In genomic region chr14:95510344-95510743, GRCh38 we compare ENCODE assay signal across 8 cellular contexts. TPM values are rescaled to one million over a fixed set of nuclear protein-coding genes. Genes with fewer than 3 reads are reported as not detected.
A peak's percentile ranks its signal among the peaks of the same experiment; 100 is the strongest.
DNase-seq lines count a peak whose midpoint lies in the region; ATAC-seq and TF ChIP-seq lines count a peak whose summit lies in the region.
"Not testable (repeated sequence)": the region's sequence is repeated elsewhere in the genome, so short reads cannot be mapped to it uniquely, and the experiment has no call there.

No MANE protein-coding gene starts in this region.

- peak overlapping the region; percentile 89 for H3K4me3 ChIP-seq in BLaER1
- not testable (repeated sequence) for H3K4me3 ChIP-seq in CD8-positive, alpha-beta memory T cell (ENCODE audit: low read length); psoas muscle; subcutaneous abdominal adipose tissue (ENCODE audit: low read depth in 1 of 5, low read length in 5 of 5)

- H3K4me3 Mint-ChIP-seq in CD8-positive, alpha-beta memory T cell; T-helper 17 cell; activated CD8-positive, alpha-beta T cell treated with anti-CD3 and anti-CD28 coated beads, Interleukin-2, amount 10 ng/mL, durations not matched to agents 7 days and 5 days; activated naive CD8-positive, alpha-beta T cell treated with anti-CD3 and anti-CD28 coated beads, Interleukin-2, amount 10 ng/mL, durations not matched to agents 7 days and 5 days; effector memory CD8-positive, alpha-beta T cell: not testable (repeated sequence)

- not testable (repeated sequence) for H3K27me3 Mint-ChIP-seq in CD8-positive, alpha-beta memory T cell; T-helper 17 cell; activated CD8-positive, alpha-beta T cell treated with anti-CD3 and anti-CD28 coated beads, Interleukin-2, amount 10 ng/mL, durations not matched to agents 7 days and 5 days (ENCODE audit: low read depth); activated naive CD8-positive, alpha-beta T cell treated with anti-CD3 and anti-CD28 coated beads, Interleukin-2, amount 10 ng/mL, durations not matched to agents 7 days and 5 days; effector memory CD8-positive, alpha-beta T cell

- ATAC-seq in T-helper 17 cell; activated CD8-positive, alpha-beta T cell treated with anti-CD3 and anti-CD28 coated beads, Interleukin-2, amount 10 ng/mL, durations not matched to agents 7 days and 5 days; activated naive CD8-positive, alpha-beta T cell treated with anti-CD3 and anti-CD28 coated beads, Interleukin-2, amount 10 ng/mL, durations not matched to agents 7 days and 5 days (ENCODE audit: low read depth); effector memory CD8-positive, alpha-beta T cell (replicated peaks): not testable (repeated sequence)
- ATAC-seq in psoas muscle = peak; percentile 23 to 62 (median 46)

- not testable (repeated sequence) for H3K9me3 Mint-ChIP-seq in CD8-positive, alpha-beta memory T cell; activated CD8-positive, alpha-beta T cell treated with anti-CD3 and anti-CD28 coated beads, Interleukin-2, amount 10 ng/mL, durations not matched to agents 7 days and 5 days (ENCODE audit: insufficient read depth); activated naive CD8-positive, alpha-beta T cell treated with anti-CD3 and anti-CD28 coated beads, Interleukin-2, amount 10 ng/mL, durations not matched to agents 7 days and 5 days; effector memory CD8-positive, alpha-beta T cell

- H3K9ac ChIP-seq in BLaER1 = peak overlapping the region; percentile 94
- not testable (repeated sequence) for H3K9ac ChIP-seq in subcutaneous abdominal adipose tissue (ENCODE audit: low read length in 5 of 5)

- not testable (repeated sequence) for TF ChIP-seq CTCF in psoas muscle (IDR thresholded peaks at IDR 0.05)

- peak overlapping the region; percentile 92 for H3K4me2 ChIP-seq in BLaER1

- CTCF ChIA-PET in CD8-positive, alpha-beta memory T cell (lab: Charles Lee) = not testable (repeated sequence)
- CTCF ChIA-PET in activated CD8-positive, alpha-beta T cell treated with anti-CD3 and anti-CD28 coated beads, Interleukin-2, amount 10 ng/mL, durations not matched to agents 7 days and 5 days (lab: Charles Lee) = interaction anchor here (4.0 to 17.6 kb wide), 2 partner anchors 13 to 18 kb away, joined by 18 to 199 read pairs; partner anchors contain the start of gene GLRX5

- WGBS in psoas muscle, 3 donors = 20 to 37% (median 27%) methylated on average over 9 of the region's 9 CpGs

- not testable (repeated sequence) for DNase-seq in CD8-positive, alpha-beta memory T cell; T-helper 17 cell; activated CD8-positive, alpha-beta T cell treated with anti-CD3 and anti-CD28 coated beads, Interleukin-2, amount 10 ng/mL, durations not matched to agents 7 days and 5 days; effector memory CD8-positive, alpha-beta T cell
- DNase-seq in activated naive CD8-positive, alpha-beta T cell treated with anti-CD3 and anti-CD28 coated beads, Interleukin-2, amount 10 ng/mL, durations not matched to agents 7 days and 5 days = peak; percentile 0
- DNase-seq in psoas muscle = peak; percentile 53 to 72

- peak overlapping the region; percentile 90 for H3K27ac ChIP-seq in BLaER1
- H3K27ac ChIP-seq in CD8-positive, alpha-beta memory T cell (ENCODE audit: low read depth, low read length) = not testable (repeated sequence)
- peak overlapping the region; percentile 53 for H3K27ac ChIP-seq in psoas muscle
- peak overlapping the region; percentile 88 for H3K27ac ChIP-seq in subcutaneous abdominal adipose tissue (ENCODE audit: low read depth, low read length)

- H3K9me3 ChIP-seq in BLaER1; CD8-positive, alpha-beta memory T cell (ENCODE audit: low read length); T-helper 17 cell (ENCODE audit: control insufficient read depth, low read length, poor library complexity, severe bottlenecking); psoas muscle; subcutaneous abdominal adipose tissue (ENCODE audit: control insufficient read depth in 5 of 5, low read length in 5 of 5): not testable (repeated sequence)

- H3K36me3 ChIP-seq in BLaER1 (peaks cover 79% of the 10 kb centered on the region), subcutaneous abdominal adipose tissue (ENCODE audit: control insufficient read depth in 5 of 5, insufficient read depth in 5 of 5, low read length in 5 of 5) (peaks cover 0 to 18% (median 16%) of the 10 kb centered on the region in 5 donors)
- H3K36me3 ChIP-seq in CD8-positive, alpha-beta memory T cell (ENCODE audit: insufficient read depth, low read length); psoas muscle (ENCODE audit: insufficient read depth in 1 of 2, low read depth in 1 of 2): not testable (repeated sequence)

- peaks cover 0 to 28% (median 12%) of the 10 kb centered on the region in 3 donors for H3K36me3 Mint-ChIP-seq in CD8-positive, alpha-beta memory T cell
- H3K36me3 Mint-ChIP-seq in T-helper 17 cell (ENCODE audit: low read depth) = not testable (repeated sequence)
- H3K36me3 Mint-ChIP-seq in activated CD8-positive, alpha-beta T cell treated with anti-CD3 and anti-CD28 coated beads, Interleukin-2, amount 10 ng/mL, durations not matched to agents 7 days and 5 days (ENCODE audit: low read depth) = peaks cover 64% of the 10 kb centered on the region
- H3K36me3 Mint-ChIP-seq in activated naive CD8-positive, alpha-beta T cell treated with anti-CD3 and anti-CD28 coated beads, Interleukin-2, amount 10 ng/mL, durations not matched to agents 7 days and 5 days = peaks cover 39% of the 10 kb centered on the region
- H3K36me3 Mint-ChIP-seq in effector memory CD8-positive, alpha-beta T cell (ENCODE audit: insufficient read depth) = peaks cover 11% of the 10 kb centered on the region

- H4K20me1 ChIP-seq in BLaER1 = peaks cover 65% of the 10 kb centered on the region

- H3K27me3 ChIP-seq in BLaER1; CD8-positive, alpha-beta memory T cell (ENCODE audit: insufficient read depth, low read length, poor library complexity, severe bottlenecking); psoas muscle (ENCODE audit: insufficient read depth in 3 of 3, low read length in 2 of 3); subcutaneous abdominal adipose tissue (ENCODE audit: control insufficient read depth in 5 of 5, insufficient read depth in 4 of 5, low read length in 5 of 5): not testable (repeated sequence)

- intact Hi-C loops in psoas muscle (cut with DNase I) = not testable (repeated sequence)

- peaks cover 79% of the 10 kb centered on the region for H3K4me1 ChIP-seq in BLaER1
- peaks cover 62% of the 10 kb centered on the region for H3K4me1 ChIP-seq in CD8-positive, alpha-beta memory T cell (ENCODE audit: insufficient read depth, low read length)
- H3K4me1 ChIP-seq in psoas muscle = peaks cover 60% of the 10 kb centered on the region
- peaks cover 16 to 82% (median 78%) of the 10 kb centered on the region in 5 donors for H3K4me1 ChIP-seq in subcutaneous abdominal adipose tissue (ENCODE audit: control insufficient read depth in 5 of 5, insufficient read depth in 5 of 5, low read length in 5 of 5)

- peak overlapping the region in 5 of 8 donors; percentile 25 to 88 (median 64) for H3K27ac Mint-ChIP-seq in CD8-positive, alpha-beta memory T cell
- peak overlapping the region; percentile 87 for H3K27ac Mint-ChIP-seq in T-helper 17 cell
- H3K27ac Mint-ChIP-seq in activated CD8-positive, alpha-beta T cell treated with anti-CD3 and anti-CD28 coated beads, Interleukin-2, amount 10 ng/mL, durations not matched to agents 7 days and 5 days = peak overlapping the region; percentile 76
- peak overlapping the region; percentile 65 for H3K27ac Mint-ChIP-seq in activated naive CD8-positive, alpha-beta T cell treated with anti-CD3 and anti-CD28 coated beads, Interleukin-2, amount 10 ng/mL, durations not matched to agents 7 days and 5 days
- H3K27ac Mint-ChIP-seq in effector memory CD8-positive, alpha-beta T cell = peak overlapping the region; percentile 5 to 87

- H3K4me1 Mint-ChIP-seq in CD8-positive, alpha-beta memory T cell = peaks cover 61 to 88% (median 75%) of the 10 kb centered on the region in 3 donors
- H3K4me1 Mint-ChIP-seq in T-helper 17 cell = peaks cover 53% of the 10 kb centered on the region
- peaks cover 75% of the 10 kb centered on the region for H3K4me1 Mint-ChIP-seq in activated CD8-positive, alpha-beta T cell treated with anti-CD3 and anti-CD28 coated beads, Interleukin-2, amount 10 ng/mL, durations not matched to agents 7 days and 5 days (ENCODE audit: low read depth)
- peaks cover 56% of the 10 kb centered on the region for H3K4me1 Mint-ChIP-seq in activated naive CD8-positive, alpha-beta T cell treated with anti-CD3 and anti-CD28 coated beads, Interleukin-2, amount 10 ng/mL, durations not matched to agents 7 days and 5 days
- H3K4me1 Mint-ChIP-seq in effector memory CD8-positive, alpha-beta T cell (ENCODE audit: low read depth in 2 of 2) = peaks cover 40 to 53% of the 10 kb centered on the region in 2 donors

- POLR2A ChIA-PET in CD8-positive, alpha-beta memory T cell (lab: Charles Lee); activated naive CD8-positive, alpha-beta T cell treated with anti-CD3 and anti-CD28 coated beads, Interleukin-2, amount 10 ng/mL, durations not matched to agents 7 days and 5 days (lab: Charles Lee): not testable (repeated sequence)
- POLR2A ChIA-PET in activated CD8-positive, alpha-beta T cell treated with anti-CD3 and anti-CD28 coated beads, Interleukin-2, amount 10 ng/mL, durations not matched to agents 7 days and 5 days (lab: Charles Lee) = interaction anchor here (0.8 to 1.6 kb wide), 2 partner anchors 10 to 13 kb away, joined by 3 to 5 read pairs; no protein-coding TSS in a partner anchor

RNA-seq across cellular contexts. Expression of gene SYNE3, which starts 6.1 kb away (rescaled TPM):
- 10 to 100 TPM; 37.6 to 39.7 TPM for total RNA-seq in CD8-positive, alpha-beta memory T cell
- polyA plus RNA-seq in CD8-positive, alpha-beta memory T cell = 4.3 TPM
- total RNA-seq in T-helper 17 cell (10 to 100 TPM; 59.6 to 64.8 TPM), psoas muscle (1 to 10 TPM; 3.4 to 4.7 (median 4.1) TPM)
- 10 to 100 TPM; 91.5 TPM for total RNA-seq in activated CD8-positive, alpha-beta T cell treated with anti-CD3 and anti-CD28 coated beads, Interleukin-2, amount 10 ng/mL, durations not matched to agents 7 days and 5 days
- total RNA-seq in activated naive CD8-positive, alpha-beta T cell treated with anti-CD3 and anti-CD28 coated beads, Interleukin-2, amount 10 ng/mL, durations not matched to agents 7 days and 5 days = 10 to 100 TPM; 79.0 to 79.1 TPM
- polyA plus RNA-seq in psoas muscle = 1 to 10 TPM in 1 of 3 donors, under 1 TPM in 2; 0.45 to 1.3 (median 0.96) TPM

RNA-seq across cellular contexts. Expression of gene GLRX5, which starts 24.5 kb away (rescaled TPM):
- 10 to 100 TPM; 52.9 to 54.6 TPM for total RNA-seq in CD8-positive, alpha-beta memory T cell
- polyA plus RNA-seq in CD8-positive, alpha-beta memory T cell = 72.9 TPM
- 10 to 100 TPM; 14.8 to 17.7 TPM for total RNA-seq in T-helper 17 cell
- total RNA-seq in activated CD8-positive, alpha-beta T cell treated with anti-CD3 and anti-CD28 coated beads, Interleukin-2, amount 10 ng/mL, durations not matched to agents 7 days and 5 days = 10 to 100 TPM; 52.8 to 54.6 TPM
- total RNA-seq in activated naive CD8-positive, alpha-beta T cell treated with anti-CD3 and anti-CD28 coated beads, Interleukin-2, amount 10 ng/mL, durations not matched to agents 7 days and 5 days = 10 to 100 TPM; 33.8 to 34.7 TPM
- total RNA-seq in psoas muscle = 10 to 100 TPM; 46.9 to 97.6 (median 57.0) TPM
- polyA plus RNA-seq in psoas muscle = 10 to 100 TPM; 65.5 to 98.7 (median 68.4) TPM

Comparison
In these comparisons a context has a peak if more than half of its experiments do, and no peak if none do; other contexts are left out.
1. RNA of gene SYNE3, which starts 6.1 kb away (total RNA-seq): 91.5 TPM in activated CD8-positive, alpha-beta T cell treated with anti-CD3 and anti-CD28 coated beads, Interleukin-2, amount 10 ng/mL, durations not matched to agents 7 days and 5 days, 79.0 to 79.1 TPM in activated naive CD8-positive, alpha-beta T cell treated with anti-CD3 and anti-CD28 coated beads, Interleukin-2, amount 10 ng/mL, durations not matched to agents 7 days and 5 days, 59.6 to 64.8 TPM in T-helper 17 cell and 37.6 to 39.7 TPM in CD8-positive, alpha-beta memory T cell; 3.4 to 4.7 TPM in psoas muscle; every median in the first group is over 4 times any median in the second.
2. Peak in every context shown above with its lines, with median percentiles within 50 percentile points of each other: H3K27ac Mint-ChIP-seq.